19 cellular contexts compared by ENCODE assay signal in genomic region chr2:218662377-218662776, GRCh38. TPM values are rescaled to one million over a fixed set of nuclear protein-coding genes. Genes with fewer than 3 reads are reported as not detected.
DNase-seq lines count a peak whose midpoint lies in the region; ATAC-seq and TF ChIP-seq lines count a peak whose summit lies in the region.
"Had no signal": no experiment of that assay in that cellular context is flagged by ENCODE, and none has a peak within 500 bp of the region (broad histone marks: within the 10 kb centered on the region; RNA-seq: fewer than 3 reads in every experiment).

No MANE protein-coding gene starts in this region.

- H3K27ac ChIP-seq in CD4-positive, alpha-beta T cell (ENCODE audit: low read depth, low read length), result no peak overlapping the region
- H3K27ac ChIP-seq: 22Rv1, A549, C4-2B had no signal

- H3K4me3 Mint-ChIP-seq in activated CD4-positive, alpha-beta T cell treated with anti-CD3 and anti-CD28 coated beads for 36 hours, result no peak overlapping the region
- H3K4me3 Mint-ChIP-seq in CD4-positive, alpha-beta T cell, result peak overlapping the region; percentile 69
- H3K4me3 Mint-ChIP-seq in chondrocyte (ENCODE audit: unreplicated experiment), result no peak overlapping the region
- no peak overlapping the region for H3K4me3 Mint-ChIP-seq in nephron progenitor cell
- H3K4me3 Mint-ChIP-seq: GM23338, HFFc6 had no signal

- H3K36me3 Mint-ChIP-seq in activated CD4-positive, alpha-beta T cell treated with anti-CD3 and anti-CD28 coated beads for 36 hours (ENCODE audit: low read depth), result peaks cover 51% of the 10 kb centered on the region
- peaks cover 87% of the 10 kb centered on the region for H3K36me3 Mint-ChIP-seq in CD4-positive, alpha-beta T cell (ENCODE audit: low read depth)
- peaks cover 24% of the 10 kb centered on the region for H3K36me3 Mint-ChIP-seq in chondrocyte (ENCODE audit: low read depth)
- H3K36me3 Mint-ChIP-seq in nephron progenitor cell (ENCODE audit: low read depth), result peaks cover 45% of the 10 kb centered on the region

- no peak for DNase-seq in activated CD4-positive, alpha-beta T cell treated with anti-CD3 and anti-CD28 coated beads for 36 hours
- no peak for DNase-seq in activated CD4-positive, alpha-beta T cell treated with anti-CD3 and anti-CD28 coated beads for 4 hours
- DNase-seq in CD4-positive, alpha-beta T cell, result no peak
- DNase-seq in chondrocyte (ENCODE audit: low spot score) (no peak), nephron progenitor cell (no peak), germinal center (ENCODE audit: low spot score) (no peak)
- DNase-seq: AML-193; Calu3; CD4-positive, alpha-beta memory T cell; DMS79 treated with DMSO at 0.1 percent for 48 hours; GF-D8; HCEC 1CT; HFFc6 had no signal

- no peaks in the 10 kb centered on the region for H3K27me3 ChIP-seq in CD4-positive, alpha-beta T cell (ENCODE audit: control insufficient read depth, insufficient read depth, low read length)

- TF ChIP-seq CTCF in CD4-positive, alpha-beta T cell (IDR thresholded peaks at IDR 0.05), result no peak
- no peak for TF ChIP-seq CTCF in chondrocyte (IDR thresholded peaks at IDR 0.05)
- TF ChIP-seq CTCF in nephron progenitor cell (IDR thresholded peaks at IDR 0.05), result no peak

- H3K9me3 Mint-ChIP-seq in activated CD4-positive, alpha-beta T cell treated with anti-CD3 and anti-CD28 coated beads for 36 hours (ENCODE audit: low read depth), result no peaks in the 10 kb centered on the region
- H3K9me3 Mint-ChIP-seq in CD4-positive, alpha-beta T cell, result no peaks in the 10 kb centered on the region
- no peaks in the 10 kb centered on the region for H3K9me3 Mint-ChIP-seq in chondrocyte (ENCODE audit: low read depth)
- no peaks in the 10 kb centered on the region for H3K9me3 Mint-ChIP-seq in nephron progenitor cell
- H3K9me3 Mint-ChIP-seq: GM23338, HFFc6 had no signal

- CTCF ChIA-PET in activated CD4-positive, alpha-beta T cell treated with anti-CD3 and anti-CD28 coated beads for 36 hours (lab: Charles Lee), result interaction anchor here (5.0 kb wide), 1 partner anchor 13 kb away, joined by 38 read pairs; no protein-coding TSS in a partner anchor
- CTCF ChIA-PET in CD4-positive, alpha-beta T cell (lab: Charles Lee), result no interaction called here

- no peaks in the 10 kb centered on the region for H3K9me3 ChIP-seq in CD4-positive, alpha-beta T cell (ENCODE audit: control insufficient read depth, low read length)
- H3K9me3 ChIP-seq: A549 had no signal

- peaks cover 28% of the 10 kb centered on the region for H3K4me1 Mint-ChIP-seq in activated CD4-positive, alpha-beta T cell treated with anti-CD3 and anti-CD28 coated beads for 36 hours
- peaks cover 29% of the 10 kb centered on the region for H3K4me1 Mint-ChIP-seq in CD4-positive, alpha-beta T cell (ENCODE audit: low read depth)
- H3K4me1 Mint-ChIP-seq in chondrocyte (ENCODE audit: low read depth) (peaks cover 28% of the 10 kb centered on the region), nephron progenitor cell (peaks cover 28% of the 10 kb centered on the region)

- peak overlapping the region; percentile 2 for H3K27ac Mint-ChIP-seq in activated CD4-positive, alpha-beta T cell treated with anti-CD3 and anti-CD28 coated beads for 36 hours
- H3K27ac Mint-ChIP-seq in CD4-positive, alpha-beta T cell, result no peak overlapping the region
- H3K27ac Mint-ChIP-seq in chondrocyte (ENCODE audit: unreplicated experiment) (peak overlapping the region; percentile 24), nephron progenitor cell (peak overlapping the region; percentile 41)
- H3K27ac Mint-ChIP-seq: GM23338, HFFc6 had no signal

- POLR2A ChIA-PET in activated CD4-positive, alpha-beta T cell treated with anti-CD3 and anti-CD28 coated beads for 36 hours (lab: Charles Lee), result no interaction called here
- POLR2A ChIA-PET in CD4-positive, alpha-beta T cell (lab: Charles Lee), result interaction anchor here (5.9 kb wide), 1 partner anchor 9 kb away, joined by 84 read pairs; the partner anchor contains the start of genes RNF25 and STK36

- no peak for ATAC-seq in activated CD4-positive, alpha-beta T cell treated with anti-CD3 and anti-CD28 coated beads for 36 hours
- ATAC-seq in CD4-positive, alpha-beta T cell (ENCODE audit: poor library complexity), result no peak
- ATAC-seq in HG03432 (IDR thresholded peaks at IDR 0.05; ENCODE audit: unreplicated experiment) (no peak), HG02763 (IDR thresholded peaks at IDR 0.05; ENCODE audit: unreplicated experiment) (no peak)
- ATAC-seq: A549, GM23338 had no signal

- intact Hi-C loops in activated CD4-positive, alpha-beta T cell treated with anti-CD3 and anti-CD28 coated beads for 36 hours (cut with DNase I, micrococcal nuclease), result no loop called here
- intact Hi-C loops in CD4-positive, alpha-beta T cell (cut with DNase I, micrococcal nuclease), result no loop called here

- no peaks in the 10 kb centered on the region for H3K27me3 Mint-ChIP-seq in activated CD4-positive, alpha-beta T cell treated with anti-CD3 and anti-CD28 coated beads for 36 hours
- no peaks in the 10 kb centered on the region for H3K27me3 Mint-ChIP-seq in CD4-positive, alpha-beta T cell
- H3K27me3 Mint-ChIP-seq in chondrocyte (ENCODE audit: low read depth), result no peaks in the 10 kb centered on the region
- peaks cover 3% of the 10 kb centered on the region for H3K27me3 Mint-ChIP-seq in nephron progenitor cell (ENCODE audit: low read depth, poor library complexity)
- H3K27me3 Mint-ChIP-seq: CD4-positive, alpha-beta memory T cell had no signal

RNA-seq across cellular contexts. Expression of gene BCS1L, which starts 2.9 kb away (rescaled TPM):
- total RNA-seq in activated CD4-positive, alpha-beta T cell treated with anti-CD3 and anti-CD28 coated beads for 36 hours, result 10 to 100 TPM; 74.3 to 92.3 TPM
- total RNA-seq in CD4-positive, alpha-beta T cell, result 10 to 100 TPM; 11.4 to 12.7 TPM
- 24.5 to 44.9 TPM (median 30.0 TPM) in 3 replicates for total RNA-seq in chondrocyte

RNA-seq across cellular contexts. Expression of gene ZNF142, which starts 3.0 kb away (rescaled TPM):
- 10 to 100 TPM; 31.5 to 42.4 TPM for total RNA-seq in activated CD4-positive, alpha-beta T cell treated with anti-CD3 and anti-CD28 coated beads for 36 hours
- total RNA-seq in CD4-positive, alpha-beta T cell, result 10 to 100 TPM; 40.3 to 44.2 TPM
- 26.5 to 34.3 TPM (median 26.6 TPM) in 3 replicates for total RNA-seq in chondrocyte

RNA-seq across cellular contexts. Expression of gene RNF25, which starts 9.4 kb away (rescaled TPM):
- total RNA-seq in activated CD4-positive, alpha-beta T cell treated with anti-CD3 and anti-CD28 coated beads for 36 hours, result 10 to 100 TPM; 14.1 to 29.2 TPM
- 10 to 100 TPM; 18.0 to 18.6 TPM for total RNA-seq in CD4-positive, alpha-beta T cell
- total RNA-seq in chondrocyte, result 30.4 to 35.4 TPM (median 33.4 TPM) in 3 replicates

RNA-seq across cellular contexts. Expression of gene STK36, which starts 9.5 kb away (rescaled TPM):
- total RNA-seq in activated CD4-positive, alpha-beta T cell treated with anti-CD3 and anti-CD28 coated beads for 36 hours, result 10 to 100 TPM; 13.1 to 19.3 TPM
- total RNA-seq in CD4-positive, alpha-beta T cell, result 10 to 100 TPM in 1 of 2 experiments, 1 to 10 TPM in 1; 9.8 to 12.7 TPM
- 42.1 to 63.2 TPM (median 42.7 TPM) in 3 replicates for total RNA-seq in chondrocyte

RNA-seq across cellular contexts. Expression of gene TTLL4, which starts 48.3 kb away (rescaled TPM):
- 10 to 100 TPM; 33.7 to 46.6 TPM for total RNA-seq in activated CD4-positive, alpha-beta T cell treated with anti-CD3 and anti-CD28 coated beads for 36 hours
- total RNA-seq in CD4-positive, alpha-beta T cell, result 10 to 100 TPM in 1 of 2 experiments, 1 to 10 TPM in 1; 7.3 to 10.8 TPM
- 20.3 to 21.3 TPM (median 20.7 TPM) in 3 replicates for total RNA-seq in chondrocyte
